Comparison of ENCODE assay signal across 8 cellular contexts in the genomic region with DNA sequence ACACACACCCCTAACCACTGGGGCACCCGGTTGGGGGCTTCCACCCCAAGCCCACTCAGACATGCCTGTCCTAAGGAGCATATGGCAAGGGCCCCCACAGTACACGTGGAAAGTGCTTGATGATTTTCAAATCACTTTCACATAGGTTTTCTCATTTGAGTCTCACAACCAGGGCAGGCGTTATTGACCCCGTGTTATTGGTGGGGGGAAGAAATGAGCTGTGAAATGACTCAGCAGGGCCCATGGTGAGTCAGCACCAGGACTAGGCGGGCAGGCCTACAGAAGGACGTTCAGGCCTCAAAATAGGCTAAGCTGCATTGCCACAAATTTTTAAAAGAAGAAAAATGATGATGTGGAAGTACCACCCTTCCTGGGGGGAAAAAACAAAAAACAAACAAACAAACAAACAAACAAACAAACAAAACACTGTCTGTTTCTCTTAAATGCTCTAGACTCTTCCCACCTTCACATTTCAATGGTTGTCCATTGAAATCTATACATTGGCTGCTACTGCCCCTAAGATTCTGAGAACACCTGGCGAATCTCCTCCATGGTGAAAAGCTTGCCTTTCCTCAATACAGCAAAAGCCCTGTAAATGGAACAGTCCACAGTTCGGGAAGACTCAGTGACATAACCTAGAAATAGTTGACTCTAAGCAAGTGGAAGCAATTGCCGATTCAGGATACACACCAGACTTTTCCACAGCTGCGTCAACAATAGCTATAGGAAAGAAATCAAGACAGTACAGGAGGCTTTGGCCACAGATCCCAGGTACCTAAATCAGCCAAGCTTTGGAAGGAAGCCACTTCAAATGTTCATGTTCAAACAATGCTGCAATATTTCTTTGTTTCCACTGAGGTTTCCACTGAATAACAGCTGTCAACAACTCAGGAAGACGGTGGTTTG.
DNase-seq lines count a peak whose midpoint lies in the region; TF ChIP-seq lines count a peak whose summit lies in the region.

No MANE protein-coding gene starts in this region.

- H3K36me3 ChIP-seq in suprapubic skin, result no peaks in the 10 kb centered on the region

- no peaks in the 10 kb centered on the region for H3K27me3 ChIP-seq in suprapubic skin

- intact Hi-C loops in CD14-positive monocyte (cut with micrococcal nuclease), result no loop called here
- intact Hi-C loops in activated CD4-positive, alpha-beta T cell treated with anti-CD3 and anti-CD28 coated beads, Interleukin-2, amount 10 ng/mL, durations not matched to agents 24 days and 14 days (cut with micrococcal nuclease), result no loop called here

- H3K27me3 Mint-ChIP-seq in CD14-positive monocyte (ENCODE audit: low read depth in 3 of 3), result peaks cover 0 to 4% (median 2%) of the 10 kb centered on the region in 3 donors
- H3K27me3 Mint-ChIP-seq in activated CD4-positive, alpha-beta T cell treated with anti-CD3 and anti-CD28 coated beads, Interleukin-2, amount 10 ng/mL, durations not matched to agents 24 days and 14 days, result no peaks in the 10 kb centered on the region

- no peak for TF ChIP-seq POLR2A in suprapubic skin (IDR thresholded peaks at IDR 0.05)

- peak overlapping the region; percentile 72 for H3K27ac ChIP-seq in suprapubic skin

- peaks cover 2 to 5% of the 10 kb centered on the region in 2 donors for H3K36me3 Mint-ChIP-seq in CD14-positive monocyte
- no peaks in the 10 kb centered on the region for H3K36me3 Mint-ChIP-seq in activated CD4-positive, alpha-beta T cell treated with anti-CD3 and anti-CD28 coated beads, Interleukin-2, amount 10 ng/mL, durations not matched to agents 24 days and 14 days (ENCODE audit: low read depth)

- H3K4me3 ChIP-seq in suprapubic skin, result no peak overlapping the region

- H3K9me3 ChIP-seq in suprapubic skin, result no peaks in the 10 kb centered on the region

- H3K9me3 Mint-ChIP-seq in CD14-positive monocyte, result peaks cover 0 to 3% (median 0%) of the 10 kb centered on the region in 7 donors
- H3K9me3 Mint-ChIP-seq in activated CD4-positive, alpha-beta T cell treated with anti-CD3 and anti-CD28 coated beads, Interleukin-2, amount 10 ng/mL, durations not matched to agents 24 days and 14 days, result no peaks in the 10 kb centered on the region

- no peak for TF ChIP-seq EP300 in suprapubic skin (IDR thresholded peaks at IDR 0.05)

- TF ChIP-seq CTCF in CD14-positive monocyte (IDR thresholded peaks at IDR 0.05), result no peak
- TF ChIP-seq CTCF in suprapubic skin (IDR thresholded peaks at IDR 0.05), result no peak

- 68% methylated on average over 11 of the region's 11 CpGs for WGBS in suprapubic skin

- no peak overlapping the region for H3K4me3 Mint-ChIP-seq in CD14-positive monocyte
- peak overlapping the region; percentile 21 for H3K4me3 Mint-ChIP-seq in activated CD4-positive, alpha-beta T cell treated with anti-CD3 and anti-CD28 coated beads, Interleukin-2, amount 10 ng/mL, durations not matched to agents 24 days and 14 days

- DNase-seq in CD14-positive monocyte (ENCODE audit: low spot score) (peak; percentile 62), HS-27A (ENCODE audit: low read depth) (peak; percentile 30), kidney tubule cell (ENCODE audit: low spot score) (peak; percentile 85), suprapubic skin (ENCODE audit: low spot score in 2 of 2) (no peak), mucosa of gallbladder (ENCODE audit: low spot score) (no peak), SK-N-DZ (ENCODE audit: low spot score) (no peak), HT-29 (ENCODE audit: low spot score) (no peak)
- peak; percentile 64 for DNase-seq in activated CD4-positive, alpha-beta T cell treated with anti-CD3 and anti-CD28 coated beads, Interleukin-2, amount 10 ng/mL, durations not matched to agents 24 days and 14 days

- H3K4me1 Mint-ChIP-seq in CD14-positive monocyte, result peaks cover 35% of the 10 kb centered on the region
- peaks cover 48% of the 10 kb centered on the region for H3K4me1 Mint-ChIP-seq in activated CD4-positive, alpha-beta T cell treated with anti-CD3 and anti-CD28 coated beads, Interleukin-2, amount 10 ng/mL, durations not matched to agents 24 days and 14 days

- H3K4me1 ChIP-seq in suprapubic skin, result peaks cover 16% of the 10 kb centered on the region

- H3K27ac Mint-ChIP-seq in CD14-positive monocyte, result peak overlapping the region in 3 of 7 donors; percentile 31 to 66 (median 53)
- H3K27ac Mint-ChIP-seq in activated CD4-positive, alpha-beta T cell treated with anti-CD3 and anti-CD28 coated beads, Interleukin-2, amount 10 ng/mL, durations not matched to agents 24 days and 14 days, result peak overlapping the region; percentile 69

Comparison
In these comparisons a context has a peak if more than half of its experiments do, and no peak if none do; other contexts are left out.
1. DNase-seq: peak in CD14-positive monocyte (single experiment), HS-27A (single experiment), activated CD4-positive, alpha-beta T cell treated with anti-CD3 and anti-CD28 coated beads, Interleukin-2, amount 10 ng/mL, durations not matched to agents 24 days and 14 days (single experiment) and kidney tubule cell (single experiment); none in suprapubic skin (0 of 2), mucosa of gallbladder (single experiment), SK-N-DZ (single experiment) and HT-29 (single experiment).